13 cellular contexts compared by ENCODE assay signal in the genomic region with DNA sequence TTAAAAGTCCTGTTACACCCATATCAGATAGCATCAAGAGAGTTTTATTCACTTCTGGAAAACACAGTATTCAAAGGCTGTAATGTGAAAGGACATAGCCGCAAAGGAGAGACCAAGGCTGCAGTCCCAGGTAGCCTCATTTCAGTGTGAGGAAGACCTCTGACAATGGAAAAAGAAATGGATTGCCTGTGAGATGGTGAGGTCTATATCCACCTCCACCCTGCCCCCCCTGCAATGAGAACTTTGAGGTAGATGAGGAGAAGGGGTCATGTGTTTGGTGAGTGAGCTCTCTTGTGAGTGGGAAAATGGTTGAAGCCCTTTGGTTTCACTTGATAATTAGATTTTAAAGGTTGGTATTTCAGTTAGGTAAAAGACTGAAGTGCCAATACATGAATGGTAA. TPM values are rescaled to one million over a fixed set of nuclear protein-coding genes. Genes with fewer than 3 reads are reported as not detected.
DNase-seq lines count a peak whose midpoint lies in the region; ATAC-seq and TF ChIP-seq lines count a peak whose summit lies in the region.
"Had no signal": no experiment of that assay in that cellular context is flagged by ENCODE, and none has a peak within 500 bp of the region (broad histone marks: within the 10 kb centered on the region; RNA-seq: fewer than 3 reads in every experiment).

No MANE protein-coding gene starts in this region.

- peak overlapping the region in 4 of 8 donors; percentile 6 to 48 (median 30) for H3K27ac Mint-ChIP-seq in CD8-positive, alpha-beta memory T cell
- no peak overlapping the region for H3K27ac Mint-ChIP-seq in nephron progenitor cell
- H3K27ac Mint-ChIP-seq: naive B cell had no signal

- H3K36me3 Mint-ChIP-seq in CD8-positive, alpha-beta memory T cell = peaks cover 0 to 46% (median 6%) of the 10 kb centered on the region in 3 donors
- H3K36me3 Mint-ChIP-seq in nephron progenitor cell (ENCODE audit: low read depth) = peaks cover 52% of the 10 kb centered on the region

- H3K9me3 ChIP-seq in CD8-positive, alpha-beta memory T cell (ENCODE audit: low read length) = no peaks in the 10 kb centered on the region
- H3K9me3 ChIP-seq in HUES64 (ENCODE audit: insufficient read depth, low read depth, low read length) (no peaks in the 10 kb centered on the region), ascending aorta (no peaks in the 10 kb centered on the region)
- H3K9me3 ChIP-seq: heart right ventricle, sigmoid colon had no signal

- H3K9me3 Mint-ChIP-seq in CD8-positive, alpha-beta memory T cell = peaks cover 0 to 1% (median 0%) of the 10 kb centered on the region in 5 donors
- no peaks in the 10 kb centered on the region for H3K9me3 Mint-ChIP-seq in nephron progenitor cell
- H3K9me3 Mint-ChIP-seq: naive B cell had no signal

- DNase-seq in CD8-positive, alpha-beta memory T cell = no peak
- no peak for DNase-seq in ascending aorta (ENCODE audit: low spot score in 2 of 2)
- no peak for DNase-seq in nephron progenitor cell
- no peak for DNase-seq in central memory CD4-positive, alpha-beta T cell
- no peak for DNase-seq in G401 (ENCODE audit: low spot score)
- DNase-seq: heart right ventricle, left colon, naive B cell, NCI-H146, NCI-H526, sigmoid colon had no signal

- peaks cover 0 to 5% of the 10 kb centered on the region in 2 donors for H3K27me3 Mint-ChIP-seq in CD8-positive, alpha-beta memory T cell
- no peaks in the 10 kb centered on the region for H3K27me3 Mint-ChIP-seq in nephron progenitor cell (ENCODE audit: low read depth, poor library complexity)
- H3K27me3 Mint-ChIP-seq: naive B cell had no signal

- H3K27me3 ChIP-seq in CD8-positive, alpha-beta memory T cell (ENCODE audit: insufficient read depth, low read length, poor library complexity, severe bottlenecking) = no peaks in the 10 kb centered on the region
- peaks cover 6% of the 10 kb centered on the region for H3K27me3 ChIP-seq in HUES64 (ENCODE audit: insufficient read depth, low read length)
- no peaks in the 10 kb centered on the region for H3K27me3 ChIP-seq in ascending aorta
- H3K27me3 ChIP-seq: heart right ventricle, sigmoid colon had no signal

- no peak for TF ChIP-seq CTCF in ascending aorta (IDR thresholded peaks at IDR 0.05)
- no peak for TF ChIP-seq CTCF in nephron progenitor cell (IDR thresholded peaks at IDR 0.05)

- H3K4me3 ChIP-seq in CD8-positive, alpha-beta memory T cell (ENCODE audit: low read length) = no peak overlapping the region
- H3K4me3 ChIP-seq in HUES64 (ENCODE audit: low read length) (0 out of 2 replicates have a peak overlapping the region, but pooled peaks have one; percentile 13), ascending aorta (peak overlapping the region in 1 of 2 donors; percentile 93)

- peak overlapping the region in 5 of 7 donors; percentile 6 to 43 (median 16) for H3K4me3 Mint-ChIP-seq in CD8-positive, alpha-beta memory T cell
- peak overlapping the region; percentile 61 for H3K4me3 Mint-ChIP-seq in nephron progenitor cell

- no peak overlapping the region for H3K9ac ChIP-seq in HUES64 (ENCODE audit: low read depth, low read length)

- H3K27ac ChIP-seq in CD8-positive, alpha-beta memory T cell (ENCODE audit: low read depth, low read length) = no peak overlapping the region
- no peak overlapping the region for H3K27ac ChIP-seq in HUES64 (ENCODE audit: low read depth, low read length)
- peak overlapping the region; percentile 10 to 32 for H3K27ac ChIP-seq in ascending aorta
- H3K27ac ChIP-seq: heart right ventricle had no signal

- H3K4me1 Mint-ChIP-seq in CD8-positive, alpha-beta memory T cell = peaks cover 6 to 83% (median 77%) of the 10 kb centered on the region in 3 donors
- peaks cover 74% of the 10 kb centered on the region for H3K4me1 Mint-ChIP-seq in nephron progenitor cell

- no peaks in the 10 kb centered on the region for H3K36me3 ChIP-seq in CD8-positive, alpha-beta memory T cell (ENCODE audit: insufficient read depth, low read length)
- peaks cover 49% of the 10 kb centered on the region for H3K36me3 ChIP-seq in HUES64 (ENCODE audit: insufficient read depth, low read length)
- no peaks in the 10 kb centered on the region for H3K36me3 ChIP-seq in ascending aorta
- H3K36me3 ChIP-seq: sigmoid colon had no signal

- in situ Hi-C loops in G401 (cut with HindIII; ENCODE audit: low sequenced_read_pairs) = no loop called here

- ATAC-seq in HG03175 (IDR thresholded peaks at IDR 0.05; ENCODE audit: unreplicated experiment) = no peak
- ATAC-seq: heart right ventricle, left colon had no signal

- intact Hi-C loops in ascending aorta (cut with DNase I) = loop anchor here (2.0 kb wide), 1 partner anchor 272 kb away; no protein-coding TSS in a partner anchor

- H3K4me1 ChIP-seq in CD8-positive, alpha-beta memory T cell (ENCODE audit: insufficient read depth, low read length) = peaks cover 71% of the 10 kb centered on the region
- H3K4me1 ChIP-seq in HUES64 (ENCODE audit: insufficient read depth, low read length) (peaks cover 41% of the 10 kb centered on the region), ascending aorta (peaks cover 14 to 41% of the 10 kb centered on the region in 2 donors)

- 87% methylated on average over 1 of the region's 1 CpG for WGBS in HUES64

- POLR2A ChIA-PET in CD8-positive, alpha-beta memory T cell (lab: Charles Lee) = no interaction called here

- CTCF ChIA-PET in CD8-positive, alpha-beta memory T cell (lab: Charles Lee) = interaction anchor here (1.6 to 6.5 kb wide), 2 partner anchors 10 to 153 kb away, joined by 4 to 43 read pairs; no protein-coding TSS in a partner anchor

RNA-seq across cellular contexts. Expression of a gene that starts 3.5 kb away (rescaled TPM):
- total RNA-seq in CD8-positive, alpha-beta memory T cell = 100 to 1,000 TPM; 134 to 136 TPM
- 163 TPM for polyA plus RNA-seq in CD8-positive, alpha-beta memory T cell
- 130 TPM for polyA plus RNA-seq in HUES64 (2013, experiment 1 of 2)
- polyA plus RNA-seq in HUES64 (2013, experiment 2 of 2) = 148 TPM
- total RNA-seq in ascending aorta = 17.8 TPM
- 53.8 and 118 TPM in 2 replicates for total RNA-seq in G401 (2014; rRNA removed; shearing (Covaris generic))

RNA-seq across cellular contexts. Expression of a gene that starts 3.5 kb away (rescaled TPM):
- total RNA-seq in CD8-positive, alpha-beta memory T cell = 10 to 100 TPM; 23.2 to 23.8 TPM
- 1.4 TPM for polyA plus RNA-seq in CD8-positive, alpha-beta memory T cell
- 6.8 TPM for polyA plus RNA-seq in HUES64 (2013, experiment 1 of 2)
- polyA plus RNA-seq in HUES64 (2013, experiment 2 of 2) = 7.4 TPM
- 8.4 TPM for total RNA-seq in ascending aorta
- total RNA-seq in G401 (2014; rRNA removed; shearing (Covaris generic)) = 33.8 and 48.4 TPM in 2 replicates

Comparison
In these comparisons a context has a peak if more than half of its experiments do, and no peak if none do; other contexts are left out.
1. H3K27ac ChIP-seq: peak in ascending aorta (2 of 2); none in CD8-positive, alpha-beta memory T cell (single experiment) and HUES64 (single experiment).